17 cellular contexts compared by ENCODE assay signal in the genomic region with DNA sequence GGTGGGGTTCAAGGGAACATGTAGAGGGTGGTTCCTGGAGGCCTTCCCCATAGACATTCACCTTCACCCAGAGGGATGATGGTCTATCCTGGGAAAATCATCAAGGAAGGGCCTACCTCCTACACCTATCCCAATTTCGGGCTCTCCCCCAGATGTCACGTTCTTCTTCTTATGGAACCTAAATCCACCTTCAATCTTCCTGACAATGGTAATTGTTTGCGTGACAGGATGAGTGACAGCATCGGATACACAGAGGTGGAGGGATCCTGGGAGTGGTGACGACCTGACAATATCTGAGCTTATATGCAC. TPM values are rescaled to one million over a fixed set of nuclear protein-coding genes. Genes with fewer than 3 reads are reported as not detected.
DNase-seq lines count a peak whose midpoint lies in the region; ATAC-seq, FAIRE-seq and TF ChIP-seq lines count a peak whose summit lies in the region.
"Had no signal": no experiment of that assay in that cellular context is flagged by ENCODE, and none has a peak within 500 bp of the region (broad histone marks: within the 10 kb centered on the region; RNA-seq: fewer than 3 reads in every experiment).

No MANE protein-coding gene starts in this region.

- intact Hi-C loops in thyroid gland (cut with DNase I), result loop anchor here (10.0 kb wide), 1 partner anchor 353 kb away; a partner anchor contains a TSS

- H3K9ac ChIP-seq in HUES6 (ENCODE audit: low read length), result peak overlapping the region; percentile 18
- H3K9ac ChIP-seq: GM23248 had no signal

- WGBS in thyroid gland, 2 donors, result 96 to 98% methylated on average over 5 of the region's 5 CpGs

- H3K36me3 Mint-ChIP-seq in chondrocyte (ENCODE audit: low read depth), result peaks cover 3% of the 10 kb centered on the region
- H3K36me3 Mint-ChIP-seq in neural crest cell (ENCODE audit: low read depth), result no peaks in the 10 kb centered on the region

- no peak overlapping the region for H3K27ac Mint-ChIP-seq in chondrocyte (ENCODE audit: unreplicated experiment)
- H3K27ac Mint-ChIP-seq in neural crest cell (ENCODE audit: unreplicated experiment), result peak overlapping the region; percentile 27

- H3K27me3 ChIP-seq in HUES6 (ENCODE audit: control insufficient read depth, insufficient read depth, low read length), result peaks cover 11% of the 10 kb centered on the region
- no peaks in the 10 kb centered on the region for H3K27me3 ChIP-seq in thyroid gland
- H3K27me3 ChIP-seq: MG63 had no signal

- H3K4me3 ChIP-seq in HUES6 (ENCODE audit: low read depth, low read length), result peak overlapping the region; percentile 17
- no peak overlapping the region for H3K4me3 ChIP-seq in thyroid gland (replicated peaks in 1 of 3)
- H3K4me3 ChIP-seq: GM23248, MG63 had no signal

- H3K9me3 Mint-ChIP-seq in chondrocyte (ENCODE audit: low read depth) (no peaks in the 10 kb centered on the region), neural crest cell (no peaks in the 10 kb centered on the region)

- H3K36me3 ChIP-seq in HUES6 (ENCODE audit: control insufficient read depth, insufficient read depth, low read length) (no peaks in the 10 kb centered on the region), thyroid gland (no peaks in the 10 kb centered on the region)
- H3K36me3 ChIP-seq: MG63 had no signal

- no peak for ATAC-seq in GM18858 (IDR thresholded peaks at IDR 0.05; ENCODE audit: unreplicated experiment)

- H3K27ac ChIP-seq in HUES6 (ENCODE audit: low read depth, low read length) (0 out of 2 replicates have a peak overlapping the region, but pooled peaks have one; percentile 20), thyroid gland (no peak overlapping the region)
- H3K27ac ChIP-seq: GM23248 had no signal

- FAIRE-seq in GM12892 (lab: Jason Lieb, UNC), result no peak

- H3K27me3 Mint-ChIP-seq in chondrocyte (ENCODE audit: low read depth) (no peaks in the 10 kb centered on the region), neural crest cell (ENCODE audit: low read depth) (peaks cover 9% of the 10 kb centered on the region)

- H3K4me1 Mint-ChIP-seq in chondrocyte (ENCODE audit: low read depth), result peaks cover 15% of the 10 kb centered on the region
- H3K4me1 Mint-ChIP-seq in neural crest cell, result peaks cover 17% of the 10 kb centered on the region

- H3K4me1 ChIP-seq in HUES6 (ENCODE audit: control insufficient read depth, insufficient read depth, low read length) (peaks cover 35% of the 10 kb centered on the region), thyroid gland (peaks cover 13 to 20% of the 10 kb centered on the region in 2 donors)

- H3K9me3 ChIP-seq in HUES6 (ENCODE audit: control insufficient read depth, insufficient read depth, low read depth, low read length) (no peaks in the 10 kb centered on the region), thyroid gland (no peaks in the 10 kb centered on the region)
- H3K9me3 ChIP-seq: MG63 had no signal

- TF ChIP-seq CTCF in chondrocyte (IDR thresholded peaks at IDR 0.05), result no peak
- TF ChIP-seq CTCF in neural crest cell (conservative IDR thresholded peaks at IDR 0.05), result no peak
- TF ChIP-seq CTCF in thyroid gland (IDR thresholded peaks at IDR 0.05), result no peak

- no peak for TF ChIP-seq POLR2A in thyroid gland (IDR thresholded peaks at IDR 0.05)
- no peak for TF ChIP-seq POLR2A in GM12892 (IDR thresholded peaks at IDR 0.05; ENCODE audit: low read depth, low read length)

- DNase-seq in 8988T (peak; percentile 1), chondrocyte (ENCODE audit: low spot score) (peak; percentile 20), neural crest cell (ENCODE audit: low read depth, low spot score) (no peak), thyroid gland (no peak), NCI-H187 treated with DMSO at 0.1 percent for 48 hours (lab: John Stamatoyannopoulos, UW) (no peak), GM12892 (ENCODE audit: insufficient read length) (no peak)
- DNase-seq: AML-193; COR-L47; GM23248; MG63; NCI-H1092; NCI-H1694; NCI-H446; NCI-H69; NK-92 treated with Interleukin-12 subunit alpha and Interleukin-12 subunit beta, amount 100 ng/mL, for 24 hours had no signal

- H3K4me3 Mint-ChIP-seq in chondrocyte (ENCODE audit: unreplicated experiment) (no peak overlapping the region), neural crest cell (peak overlapping the region; percentile 34)

RNA-seq across cellular contexts. Expression of a gene that starts 3.8 kb away (rescaled TPM):
- 10.2 to 30.2 TPM (median 10.5 TPM) in 3 replicates for total RNA-seq in chondrocyte
- 12.1 and 14.5 TPM in 2 replicates for total RNA-seq in neural crest cell
- total RNA-seq in thyroid gland, result 10 to 100 TPM; 16.1 to 22.5 (median 21.0) TPM
- polyA plus RNA-seq in GM12892 (2012; ENCODE audit: missing spikeins), result not detected

RNA-seq across cellular contexts. Expression of a gene that starts 18.1 kb away (rescaled TPM):
- not detected in 3 replicates for total RNA-seq in chondrocyte
- total RNA-seq in neural crest cell, result not detected in 2 replicates
- not detected for total RNA-seq in thyroid gland
- not detected for polyA plus RNA-seq in GM12892 (2012; ENCODE audit: missing spikeins)
- total RNA-seq: GM23248 had no signal
- polyA plus RNA-seq: GM23248 had no signal

RNA-seq across cellular contexts. Expression of a gene that starts 48.2 kb away (rescaled TPM):
- 0.77 to 0.95 TPM (median 0.82 TPM) in 3 replicates for total RNA-seq in chondrocyte
- not detected in 2 replicates for total RNA-seq in neural crest cell
- not detected for total RNA-seq in thyroid gland
- not detected for polyA plus RNA-seq in GM12892 (2012; ENCODE audit: missing spikeins)
- total RNA-seq: GM23248 had no signal
- polyA plus RNA-seq: GM23248 had no signal

Comparison
In these comparisons a context has a peak if more than half of its experiments do, and no peak if none do; other contexts are left out.
1. DNase-seq: peak in 8988T (single experiment) and chondrocyte (single experiment); none in neural crest cell (single experiment), thyroid gland (0 of 2), NCI-H187 treated with DMSO at 0.1 percent for 48 hours (single experiment) and GM12892 (single experiment).